Comparison of ENCODE assay signal across 23 cellular contexts in the genomic region with DNA sequence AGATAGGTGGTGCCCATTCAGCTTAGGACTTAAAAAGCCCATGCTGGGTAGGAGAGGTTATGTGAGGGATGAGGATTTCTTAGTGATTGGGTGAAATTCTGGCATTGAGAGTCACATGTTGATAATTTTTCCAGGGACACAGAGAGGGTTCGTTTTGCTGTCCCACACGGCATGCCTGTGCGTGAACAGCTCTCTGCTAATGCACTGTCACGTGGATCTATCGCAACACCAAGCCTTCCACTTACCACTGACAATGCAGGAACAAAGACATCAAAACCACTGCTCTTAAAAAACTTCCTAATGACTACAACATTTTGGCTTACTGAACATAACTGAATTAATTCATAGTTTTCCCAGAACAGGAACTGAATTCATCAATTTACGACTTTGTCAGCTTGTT.
DNase-seq lines count a peak whose midpoint lies in the region; ATAC-seq and TF ChIP-seq lines count a peak whose summit lies in the region.
"Had no signal": no experiment of that assay in that cellular context is flagged by ENCODE, and none has a peak within 500 bp of the region (broad histone marks: within the 10 kb centered on the region; RNA-seq: fewer than 3 reads in every experiment).

No MANE protein-coding gene starts in this region.

- peaks cover 20% of the 10 kb centered on the region for H3K4me1 ChIP-seq in A673 (ENCODE audit: insufficient read depth, low read length, poor library complexity, severe bottlenecking)
- H3K4me1 ChIP-seq in Panc1 (ENCODE audit: control insufficient read depth, insufficient read depth, low read length): peaks cover 10% of the 10 kb centered on the region
- peaks cover 10% of the 10 kb centered on the region for H3K4me1 ChIP-seq in CD4-positive, alpha-beta memory T cell (ENCODE audit: insufficient read depth, low read length)
- H3K4me1 ChIP-seq: breast epithelium, tibial artery had no signal

- H3K36me3 ChIP-seq in A673 (ENCODE audit: insufficient read depth, low read length, poor library complexity, severe bottlenecking) (no peaks in the 10 kb centered on the region), Panc1 (ENCODE audit: control insufficient read depth, insufficient read depth, low read length) (no peaks in the 10 kb centered on the region)
- H3K36me3 ChIP-seq in CD4-positive, alpha-beta memory T cell (ENCODE audit: insufficient read depth, low read length): no peaks in the 10 kb centered on the region
- H3K36me3 ChIP-seq: breast epithelium, lower lobe of right lung, tibial artery had no signal

- in situ Hi-C loops in Panc1 (cut with HindIII; ENCODE audit: low pct_unique_long_range_greater_than_20kb, low sequenced_read_pairs): no loop called here

- H3K27me3 ChIP-seq in A673 (replicated peaks; ENCODE audit: insufficient read depth, low read depth, low read length, poor library complexity) (no peaks in the 10 kb centered on the region), Panc1 (ENCODE audit: control insufficient read depth, insufficient read depth, low read length) (no peaks in the 10 kb centered on the region)
- no peaks in the 10 kb centered on the region for H3K27me3 ChIP-seq in CD4-positive, alpha-beta memory T cell (ENCODE audit: insufficient read depth, low read length)
- H3K27me3 ChIP-seq: breast epithelium, tibial artery had no signal

- no peaks in the 10 kb centered on the region for H3K36me3 Mint-ChIP-seq in activated T-helper 17 cell treated with anti-CD3 and anti-CD28 coated beads, Interleukin-2, amount 50 U/mL, for 72 hours (ENCODE audit: low read depth)
- no peaks in the 10 kb centered on the region for H3K36me3 Mint-ChIP-seq in CD4-positive, alpha-beta memory T cell

- BruUV-seq in A673 (replicated peaks; lab: Mats Ljungman, UMichigan): no TSS peak
- no TSS peak for BruUV-seq in Panc1 (replicated peaks; lab: Mats Ljungman, UMichigan)

- DNase-seq in A673 (ENCODE audit: low spot score) (peak; percentile 35), CD1c-positive myeloid dendritic cell (ENCODE audit: extremely low spot score) (peak; percentile 38), Panc1 (ENCODE audit: low read depth, low spot score) (no peak), NCI-H82 (lab: John Stamatoyannopoulos, UW) (no peak), NCI-H2107 (lab: John Stamatoyannopoulos, UW) (no peak)
- no peak for DNase-seq in CD4-positive, alpha-beta memory T cell
- DNase-seq: activated CD4-positive, alpha-beta T cell treated with anti-CD3 and anti-CD28 coated beads for 1 hour; activated naive CD4-positive, alpha-beta T cell treated with Interleukin-2 at 50 U/mL for 16 hours; activated T-cell treated with anti-CD3 and anti-CD28 coated beads, Interleukin-2, amount 50 U/mL, for 4 hours; amygdala; CD4-positive, alpha-beta T cell; endodermal cell; lower lobe of right lung; NCI-H526 treated with DMSO at 0.1 percent for 48 hours; PC-3; stimulated activated CD4-positive, alpha-beta T cell treated with anti-CD3 and anti-CD28 coated beads, Interleukin-15, amount 100 ng/mL, for 24 hours; T-helper 1 cell; tibial artery had no signal

- TF ChIP-seq CTCF in A673 (conservative IDR thresholded peaks at IDR 0.05; ENCODE audit: low read depth, low read length) (no peak), Panc1 (IDR thresholded peaks at IDR 0.05) (no peak)

- CTCF ChIA-PET in A673 (lab: Charles Lee): no interaction called here
- CTCF ChIA-PET in Panc1 (lab: Charles Lee): no interaction called here
- CTCF ChIA-PET in CD4-positive, alpha-beta memory T cell (lab: Charles Lee; ENCODE audit: partially characterized antibody): interaction anchor here (0.6 to 2.5 kb wide), 3 partner anchors 9 to 843 kb away, joined by 3 to 13 read pairs (median 6); partner anchors contain the start of gene TRIB2

- H3K9me3 ChIP-seq in A673 (ENCODE audit: low read depth, low read length, poor library complexity, severe bottlenecking) (no peaks in the 10 kb centered on the region), Panc1 (ENCODE audit: control insufficient read depth, insufficient read depth, low read depth, low read length) (no peaks in the 10 kb centered on the region)
- no peaks in the 10 kb centered on the region for H3K9me3 ChIP-seq in CD4-positive, alpha-beta memory T cell (ENCODE audit: control insufficient read depth in 1 of 2, low read length in 2 of 2)
- H3K9me3 ChIP-seq: breast epithelium, lower lobe of right lung, tibial artery had no signal

- POLR2A ChIA-PET in A673 (lab: Charles Lee; ENCODE audit: low non-redundant PET) (no interaction called here), Panc1 (lab: Charles Lee) (no interaction called here)
- POLR2A ChIA-PET in CD4-positive, alpha-beta memory T cell (lab: Charles Lee; ENCODE audit: partially characterized antibody): no interaction called here

- intact Hi-C loops in A673 (cut with micrococcal nuclease; ENCODE audit: unreplicated experiment) (no loop called here), Panc1 (cut with micrococcal nuclease; ENCODE audit: unreplicated experiment) (no loop called here)
- intact Hi-C loops in CD4-positive, alpha-beta memory T cell (cut with micrococcal nuclease): no loop called here

- no peak overlapping the region for H3K4me3 ChIP-seq in A673 (ENCODE audit: low read depth, low read length, poor library complexity, severe bottlenecking)
- H3K4me3 ChIP-seq in Panc1 (ENCODE audit: low read depth in 2 of 2, low read length in 2 of 2): no peak overlapping the region
- H3K4me3 ChIP-seq in CD4-positive, alpha-beta memory T cell (ENCODE audit: low read length in 2 of 2): no peak overlapping the region
- H3K4me3 ChIP-seq: breast epithelium, lower lobe of right lung, tibial artery had no signal

- H3K9me3 Mint-ChIP-seq in activated T-helper 17 cell treated with anti-CD3 and anti-CD28 coated beads, Interleukin-2, amount 50 U/mL, for 72 hours: no peaks in the 10 kb centered on the region
- H3K9me3 Mint-ChIP-seq in CD4-positive, alpha-beta memory T cell: no peaks in the 10 kb centered on the region
- H3K9me3 Mint-ChIP-seq: activated T-cell treated with anti-CD3 and anti-CD28 coated beads, Interleukin-2, amount 50 U/mL, for 4 hours; CD4-positive, alpha-beta T cell; endodermal cell; stimulated activated naive CD8-positive, alpha-beta T cell treated with anti-CD3 and anti-CD28 coated beads, Interleukin-15, Interleukin-2, amounts not matched to agents 100 ng/mL and 50 ng/mL, for 24 hours had no signal

- H3K27ac ChIP-seq in A673 (ENCODE audit: low read depth, low read length, poor library complexity, severe bottlenecking): peak overlapping the region; percentile 52
- H3K27ac ChIP-seq in Panc1 (ENCODE audit: low read length): no peak overlapping the region
- no peak overlapping the region for H3K27ac ChIP-seq in CD4-positive, alpha-beta memory T cell (ENCODE audit: low read depth, low read length)
- H3K27ac ChIP-seq: breast epithelium, lower lobe of right lung, tibial artery had no signal

- H3K4me1 Mint-ChIP-seq in activated T-helper 17 cell treated with anti-CD3 and anti-CD28 coated beads, Interleukin-2, amount 50 U/mL, for 72 hours: peaks cover 25% of the 10 kb centered on the region
- peaks cover 10 to 18% (median 13%) of the 10 kb centered on the region in 4 donors for H3K4me1 Mint-ChIP-seq in CD4-positive, alpha-beta memory T cell

- no peak overlapping the region for H3K27ac Mint-ChIP-seq in activated T-helper 17 cell treated with anti-CD3 and anti-CD28 coated beads, Interleukin-2, amount 50 U/mL, for 72 hours
- H3K27ac Mint-ChIP-seq in CD4-positive, alpha-beta memory T cell: peak overlapping the region in 2 of 7 donors; percentile 6 to 15
- H3K27ac Mint-ChIP-seq: CD4-positive, alpha-beta T cell; endodermal cell; stimulated activated naive CD8-positive, alpha-beta T cell treated with anti-CD3 and anti-CD28 coated beads, Interleukin-15, Interleukin-2, amounts not matched to agents 100 ng/mL and 50 ng/mL, for 24 hours had no signal

- no peaks in the 10 kb centered on the region for H3K27me3 Mint-ChIP-seq in activated T-helper 17 cell treated with anti-CD3 and anti-CD28 coated beads, Interleukin-2, amount 50 U/mL, for 72 hours
- H3K27me3 Mint-ChIP-seq in CD4-positive, alpha-beta memory T cell: peaks cover 1 to 2% of the 10 kb centered on the region in 2 donors
- H3K27me3 Mint-ChIP-seq: CD4-positive, alpha-beta T cell had no signal

- no peak overlapping the region for H3K4me3 Mint-ChIP-seq in activated T-helper 17 cell treated with anti-CD3 and anti-CD28 coated beads, Interleukin-2, amount 50 U/mL, for 72 hours
- H3K4me3 Mint-ChIP-seq in CD4-positive, alpha-beta memory T cell: peak overlapping the region in 2 of 8 donors; percentile 21 to 25
- H3K4me3 Mint-ChIP-seq: activated T-cell treated with anti-CD3 and anti-CD28 coated beads, Interleukin-2, amount 50 U/mL, for 4 hours; CD4-positive, alpha-beta T cell; endodermal cell; stimulated activated naive CD8-positive, alpha-beta T cell treated with anti-CD3 and anti-CD28 coated beads, Interleukin-15, Interleukin-2, amounts not matched to agents 100 ng/mL and 50 ng/mL, for 24 hours had no signal

- ATAC-seq in Panc1 (0 out of 2 replicates have a peak, but pooled peaks have one; percentile 15), esophagus mucosa (peak; percentile 41)
- no peak for ATAC-seq in activated T-helper 17 cell treated with anti-CD3 and anti-CD28 coated beads, Interleukin-2, amount 50 U/mL, for 72 hours (replicated peaks)
- ATAC-seq: activated T-cell treated with anti-CD3 and anti-CD28 coated beads, Interleukin-2, amount 50 U/mL, for 4 hours; lower lobe of right lung; PC-3; sciatic nerve had no signal

Comparison
In these comparisons a context has a peak if more than half of its experiments do, and no peak if none do; other contexts are left out.
1. DNase-seq: peak in A673 (single experiment) and CD1c-positive myeloid dendritic cell (single experiment); none in Panc1 (single experiment), NCI-H82 (single experiment), CD4-positive, alpha-beta memory T cell (0 of 5) and NCI-H2107 (single experiment).